1 cellular context compared by ENCODE assay signal in genomic region chr1:228478912-228479665, GRCh38.
A peak's percentile ranks its signal among the peaks of the same experiment; 100 is the strongest.
TF ChIP-seq lines count a peak whose summit lies in the region.

No MANE protein-coding gene starts in this region.

TF ChIP-seq in K562, 482 proteins besides CTCF, POLR2A, EP300 and RAD21 (continued from another document):
- TF ChIP-seq MLLT1 (IDR thresholded peaks at IDR 0.05) (0 out of 4 replicates have a peak, but pooled peaks of 1 of the 2 experiments have one; percentile 30), FOXM1 (IDR thresholded peaks at IDR 0.05; ENCODE audit: low read depth) (no peak), FOXM1 (CRISPR knock-in tag; IDR thresholded peaks at IDR 0.05; ENCODE audit: low read depth) (no peak), JUNB (CRISPR knock-in tag; conservative IDR thresholded peaks at IDR 0.05) (no peak), ZBTB9 (CRISPR knock-in tag; IDR thresholded peaks at IDR 0.05) (0 out of 2 replicates have a peak, but pooled peaks have one; percentile 29), ZZZ3 (IDR thresholded peaks at IDR 0.05) (no peak), RBM17 (IDR thresholded peaks at IDR 0.05; ENCODE audit: borderline replicate concordance, low read depth, low read length) (no peak), MEIS2 (IDR thresholded peaks at IDR 0.05; ENCODE audit: partially characterized antibody) (peak; percentile 13), CBX5 (IDR thresholded peaks at IDR 0.05; ENCODE audit: borderline replicate concordance, low read depth) (0 out of 2 replicates have a peak, but pooled peaks have one; percentile 19), NR2C2 (CRISPR knock-in tag; IDR thresholded peaks at IDR 0.05) (no peak), NR2C2 (tag; IDR thresholded peaks at IDR 0.05) (0 out of 2 replicates have a peak, but pooled peaks have one; percentile 8), RFX1 (IDR thresholded peaks at IDR 0.05) (no peak), PKNOX1 (IDR thresholded peaks at IDR 0.05) (peak; percentile 10; the same call in 1 of the 2 replicates)
